In the genomic region with DNA sequence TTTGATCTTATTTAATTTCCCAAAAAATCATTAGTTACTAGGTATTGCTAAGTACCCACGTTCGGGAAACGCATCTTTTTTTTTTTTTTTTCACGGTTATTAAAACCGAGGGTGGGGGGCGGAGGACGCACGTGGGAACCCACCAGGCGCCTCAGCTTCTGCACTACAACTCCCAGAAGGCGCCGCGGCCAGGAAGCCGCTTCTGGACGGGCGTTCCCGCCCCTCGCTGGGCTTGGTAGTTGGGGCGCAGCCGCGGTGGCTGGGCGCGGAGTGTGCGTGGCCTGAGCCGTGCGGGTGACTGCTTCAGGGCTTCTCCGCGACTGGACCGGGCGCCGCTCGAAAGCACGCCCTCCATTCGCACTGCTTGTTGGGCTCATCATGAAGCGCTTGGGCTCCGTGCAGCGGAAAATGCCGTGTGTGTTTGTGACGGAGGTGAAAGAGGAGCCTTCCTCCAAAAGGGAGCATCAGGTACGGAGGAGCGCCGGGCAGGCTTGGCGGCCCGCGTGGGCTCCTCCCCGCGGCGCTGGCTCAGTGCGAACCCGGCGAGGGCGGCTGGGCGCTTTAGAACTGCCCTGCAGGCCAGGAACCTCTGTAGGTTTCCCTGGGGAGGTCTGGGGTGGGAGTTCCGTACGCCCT, we compare ENCODE assay signal across 1 cellular context.
TF ChIP-seq lines count a peak whose summit lies in the region.

No MANE protein-coding gene starts in this region.

TF ChIP-seq in SK-N-SH, 30 proteins besides CTCF, POLR2A, EP300 and RAD21 (continued from another document):
- TF ChIP-seq REST (IDR thresholded peaks at IDR 0.05; ENCODE audit: low read depth, low read length) (no peak), IRF3 (IDR thresholded peaks at IDR 0.05; ENCODE audit: low read depth, low read length) (no peak), MAX (IDR thresholded peaks at IDR 0.05; ENCODE audit: low read depth) (peak; percentile 72; the same call in 1 of the 2 replicates), POLR2AphosphoS5 (IDR thresholded peaks at IDR 0.05; ENCODE audit: low read depth, low read length) (peak; percentile 92), MXI1 (IDR thresholded peaks at IDR 0.05; ENCODE audit: low read depth, low read length) (peak; percentile 85; the same call in 1 of the 2 replicates), TCF12 (IDR thresholded peaks at IDR 0.05) (no peak), SIN3A (IDR thresholded peaks at IDR 0.05; ENCODE audit: borderline replicate concordance, low read depth, low read length) (no peak; the same call in 1 of the 2 replicates), JUND (IDR thresholded peaks at IDR 0.05) (no peak), GABPA (IDR thresholded peaks at IDR 0.05; ENCODE audit: low read depth) (peak; percentile 74), MEF2A (IDR thresholded peaks at IDR 0.05; ENCODE audit: borderline replicate concordance, low read depth) (no peak), FOXM1 (IDR thresholded peaks at IDR 0.05; ENCODE audit: low read depth) (no peak), CHD2 (IDR thresholded peaks at IDR 0.05; ENCODE audit: low read length, partially characterized antibody) (peak; percentile 63), RCOR1 (IDR thresholded peaks at IDR 0.05; ENCODE audit: low read length) (no peak), RFX5 (IDR thresholded peaks at IDR 0.05; ENCODE audit: low read length) (no peak), SMC3 (IDR thresholded peaks at IDR 0.05; ENCODE audit: low read depth, low read length) (no peak), GATA2 (CRISPR knock-in tag; IDR thresholded peaks at IDR 0.05) (no peak), TAF1 (IDR thresholded peaks at IDR 0.05; ENCODE audit: borderline replicate concordance, low read depth, low read length) (peak; percentile 62; the same call in 1 of the 2 replicates), TEAD4 (IDR thresholded peaks at IDR 0.05; ENCODE audit: borderline replicate concordance, insufficient read depth) (0 out of 2 replicates have a peak, but pooled peaks have one; percentile 18), EZH2phosphoT487 (IDR thresholded peaks at IDR 0.05; ENCODE audit: borderline replicate concordance, low read depth) (no peak), NFIC (IDR thresholded peaks at IDR 0.05; ENCODE audit: borderline replicate concordance) (no peak)
- TF ChIP-seq, protein P1, sequence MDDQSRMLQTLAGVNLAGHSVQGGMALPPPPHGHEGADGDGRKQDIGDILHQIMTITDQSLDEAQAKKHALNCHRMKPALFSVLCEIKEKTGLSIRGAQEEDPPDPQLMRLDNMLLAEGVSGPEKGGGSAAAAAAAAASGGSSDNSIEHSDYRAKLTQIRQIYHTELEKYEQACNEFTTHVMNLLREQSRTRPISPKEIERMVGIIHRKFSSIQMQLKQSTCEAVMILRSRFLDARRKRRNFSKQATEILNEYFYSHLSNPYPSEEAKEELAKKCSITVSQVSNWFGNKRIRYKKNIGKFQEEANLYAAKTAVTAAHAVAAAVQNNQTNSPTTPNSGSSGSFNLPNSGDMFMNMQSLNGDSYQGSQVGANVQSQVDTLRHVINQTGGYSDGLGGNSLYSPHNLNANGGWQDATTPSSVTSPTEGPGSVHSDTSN (IDR thresholded peaks at IDR 0.05) = no peak
